Comparison of ENCODE assay signal across 8 cellular contexts in genomic region chr11:86938900-86939880, GRCh38. TPM values are rescaled to one million over a fixed set of nuclear protein-coding genes. Genes with fewer than 3 reads are reported as not detected.
DNase-seq lines count a peak whose midpoint lies in the region; ATAC-seq and TF ChIP-seq lines count a peak whose summit lies in the region.

No MANE protein-coding gene starts in this region.

- DNase-seq in NCI-H2171 treated with DMSO at 0.1 percent for 48 hours (lab: John Stamatoyannopoulos, UW) (peak; percentile 42), NCI-H2171 (lab: John Stamatoyannopoulos, UW) (no peak), NCI-H226 (peak; percentile 17), astrocyte of the cerebellum (ENCODE audit: low read depth) (peak; percentile 42), left kidney (ENCODE audit: low read depth, low spot score) (peak; percentile 90), upper lobe of right lung (no peak)
- no peak for DNase-seq in stimulated activated CD4-positive, alpha-beta T cell treated with anti-CD3 and anti-CD28 coated beads, Interleukin-12 subunit alpha, Interleukin-12 subunit beta, amount 100 ng/mL, for 4 hours

- peak; percentile 53 for TF ChIP-seq CTCF in astrocyte of the cerebellum (IDR thresholded peaks at IDR 0.05; ENCODE audit: low read depth, low read length, missing control alignments)
- TF ChIP-seq CTCF in upper lobe of right lung (IDR thresholded peaks at IDR 0.05), result peak; percentile 73

- H3K27ac ChIP-seq in upper lobe of right lung, result peak overlapping the region; percentile 75

- no peaks in the 10 kb centered on the region for H3K27me3 ChIP-seq in upper lobe of right lung

- H3K4me3 ChIP-seq in astrocyte of the cerebellum (ENCODE audit: low read depth, low read length) (no peak overlapping the region), upper lobe of right lung (no peak overlapping the region)

- H3K4me1 ChIP-seq in upper lobe of right lung, result peaks cover 42% of the 10 kb centered on the region

- intact Hi-C loops in upper lobe of right lung (cut with DNase I), result loop anchor here (10.0 kb wide), 1 partner anchor 356 kb away; no protein-coding TSS in a partner anchor

- H3K9me3 ChIP-seq in upper lobe of right lung, result no peaks in the 10 kb centered on the region

- no peaks in the 10 kb centered on the region for H3K36me3 ChIP-seq in upper lobe of right lung

- ATAC-seq in HG02938 (IDR thresholded peaks at IDR 0.05; ENCODE audit: unreplicated experiment), result peak; percentile 89
- ATAC-seq in upper lobe of right lung, result peak; percentile 76

- in situ Hi-C loops in astrocyte of the cerebellum (cut with HindIII; ENCODE audit: low sequenced_read_pairs), result loop anchor here (10.0 to 25.0 kb wide), 2 partner anchors 348 to 486 kb away; no protein-coding TSS in a partner anchor

RNA-seq across cellular contexts. Expression of gene FZD4, which starts 16.0 kb away (rescaled TPM):
- 57.4 TPM for total RNA-seq in upper lobe of right lung

Comparison
In these comparisons a context has a peak if more than half of its experiments do, and no peak if none do; other contexts are left out.
1. DNase-seq: peak in NCI-H2171 treated with DMSO at 0.1 percent for 48 hours (single experiment), NCI-H226 (single experiment), astrocyte of the cerebellum (single experiment) and left kidney (single experiment); none in NCI-H2171 (single experiment), upper lobe of right lung (single experiment) and stimulated activated CD4-positive, alpha-beta T cell treated with anti-CD3 and anti-CD28 coated beads, Interleukin-12 subunit alpha, Interleukin-12 subunit beta, amount 100 ng/mL, for 4 hours (single experiment).